Comparison of ENCODE assay signal across 12 cellular contexts in genomic region chr20:59040682-59041081, GRCh38. TPM values are rescaled to one million over a fixed set of nuclear protein-coding genes. Genes with fewer than 3 reads are reported as not detected.
DNase-seq lines count a peak whose midpoint lies in the region; ATAC-seq, FAIRE-seq and TF ChIP-seq lines count a peak whose summit lies in the region.
"Had no signal": no experiment of that assay in that cellular context is flagged by ENCODE, and none has a peak within 500 bp of the region (broad histone marks: within the 10 kb centered on the region; RNA-seq: fewer than 3 reads in every experiment).

No MANE protein-coding gene starts in this region.

- no peak overlapping the region for H3K27ac ChIP-seq in A549
- H3K27ac ChIP-seq in keratinocyte (ENCODE audit: control insufficient read depth, insufficient read depth, low read length) = no peak overlapping the region
- no peak overlapping the region for H3K27ac ChIP-seq in stomach

- H3K27ac Mint-ChIP-seq in activated CD4-positive, alpha-beta memory T cell treated with anti-CD3 and anti-CD28 coated beads for 36 hours = peak overlapping the region; percentile 5

- H3K36me3 ChIP-seq in keratinocyte (ENCODE audit: control insufficient read depth in 2 of 2, extremely low read depth in 1 of 2, insufficient read depth in 2 of 2, low read length in 2 of 2) = peaks cover 23 to 37% of the 10 kb centered on the region in 2 experiments
- H3K36me3 ChIP-seq in stomach = peaks cover 21 to 39% (median 27%) of the 10 kb centered on the region in 4 donors

- dilution Hi-C loops in keratinocyte (cut with MboI; ENCODE audit: extremely low pct_ligation_motif_present, low sequenced_read_pairs) = no loop called here

- TF ChIP-seq CTCF in A549 (IDR thresholded peaks at IDR 0.05) (no peak), GM12864 (IDR thresholded peaks at IDR 0.05; ENCODE audit: low read depth, low read length, missing control alignments) (no peak), keratinocyte (optimal IDR thresholded peaks at IDR 0.05 in 1 of 3, IDR thresholded peaks at IDR 0.05 in 1 of 3, conservative IDR thresholded peaks at IDR 0.05 in 1 of 3; ENCODE audit: extremely low read depth in 1 of 3, insufficient read depth in 2 of 3, low read length in 3 of 3) (no peak), stomach (IDR thresholded peaks at IDR 0.05) (no peak)

- CTCF ChIA-PET in A549 (lab: Yijun Ruan, JAX) = interaction anchor here (2.5 kb wide), 1 partner anchor 10 kb away, joined by 6 read pairs; no protein-coding TSS in a partner anchor
- CTCF ChIA-PET in activated CD4-positive, alpha-beta memory T cell treated with anti-CD3 and anti-CD28 coated beads for 36 hours (lab: Charles Lee) = interaction anchor here (1.0 to 2.0 kb wide), 4 partner anchors 9 to 181 kb away, joined by 3 to 4 read pairs (median 4); partner anchors contain the start of gene ATP5F1E

- TF ChIP-seq EP300 in A549 (IDR thresholded peaks at IDR 0.05) = no peak
- no peak for TF ChIP-seq EP300 in stomach (IDR thresholded peaks at IDR 0.05)

- H3K27me3 Mint-ChIP-seq in activated CD4-positive, alpha-beta memory T cell treated with anti-CD3 and anti-CD28 coated beads for 36 hours = no peaks in the 10 kb centered on the region

- no peak for TF ChIP-seq RAD21 in A549 (conservative IDR thresholded peaks at IDR 0.05 in 1 of 2, IDR thresholded peaks at IDR 0.05 in 1 of 2)

- H3K36me3 Mint-ChIP-seq in activated CD4-positive, alpha-beta memory T cell treated with anti-CD3 and anti-CD28 coated beads for 36 hours = peaks cover 43% of the 10 kb centered on the region

- H3K79me2 ChIP-seq in keratinocyte (ENCODE audit: control insufficient read depth, insufficient read depth, low read length) = peaks cover 65% of the 10 kb centered on the region

- H3K4me2 ChIP-seq in A549 = peak overlapping the region; percentile 92
- H3K4me2 ChIP-seq in keratinocyte (ENCODE audit: control insufficient read depth, extremely low read depth, insufficient read depth, low read depth, low read length) = peak overlapping the region; percentile 73

- H4K20me1 ChIP-seq in keratinocyte (ENCODE audit: control insufficient read depth, extremely low read depth, insufficient read depth, low read length) = no peaks in the 10 kb centered on the region

- H3K4me3 Mint-ChIP-seq in activated CD4-positive, alpha-beta memory T cell treated with anti-CD3 and anti-CD28 coated beads for 36 hours = peak overlapping the region; percentile 92

- H3K4me3 ChIP-seq in A549 (peak overlapping the region; percentile 86; the same call in 2 of the 3 replicates), GM12864 (ENCODE audit: low read depth, low read length) (peak overlapping the region; percentile 91), keratinocyte (ENCODE audit: control insufficient read depth in 2 of 3, extremely low read depth in 1 of 3, insufficient read depth in 2 of 3, low read depth in 1 of 3, low read length in 3 of 3) (peak overlapping the region in 1 of 3 experiments; percentile 2), stomach (peak overlapping the region in 2 of 4 donors; percentile 87 to 95)

- H3K9me3 Mint-ChIP-seq in activated CD4-positive, alpha-beta memory T cell treated with anti-CD3 and anti-CD28 coated beads for 36 hours = no peaks in the 10 kb centered on the region

- H3K9ac ChIP-seq in keratinocyte (ENCODE audit: control insufficient read depth, extremely low read depth, insufficient read depth, low read length) = no peak overlapping the region

- H3K9me3 ChIP-seq in A549 (no peaks in the 10 kb centered on the region), keratinocyte (ENCODE audit: control insufficient read depth, low read depth, low read length) (no peaks in the 10 kb centered on the region), stomach (no peaks in the 10 kb centered on the region)

- no peak overlapping the region for H2AFZ ChIP-seq in keratinocyte (ENCODE audit: control insufficient read depth, low read length)

- TF ChIP-seq POLR2A in A549 (IDR thresholded peaks at IDR 0.05; ENCODE audit: low read length) (no peak), stomach (IDR thresholded peaks at IDR 0.05) (no peak)

- 93% methylated on average over 5 of the region's 5 CpGs for WGBS in A549 (ENCODE audit: missing lambda C conversion rate)
- WGBS in stomach, 5 donors = 72 to 82% (median 77%) methylated on average over 5 of the region's 5 CpGs

- ATAC-seq in A549 = no peak
- ATAC-seq in GM19395 (IDR thresholded peaks at IDR 0.05; ENCODE audit: unreplicated experiment) = no peak

- H3K9me1 ChIP-seq in keratinocyte (ENCODE audit: control insufficient read depth, extremely low read depth, insufficient read depth, low read length) = peaks cover 4% of the 10 kb centered on the region

- DNase-seq in A549 (ENCODE audit: low read depth in 1 of 2, low spot score in 1 of 2) = no peak
- DNase-seq in GM12864 (ENCODE audit: low read depth) = no peak
- DNase-seq in activated CD4-positive, alpha-beta memory T cell treated with anti-CD3 and anti-CD28 coated beads for 36 hours = no peak
- DNase-seq in keratinocyte (ENCODE audit: low read depth, low spot score) = no peak
- DNase-seq in stomach = no peak
- DNase-seq in UCSD-AML1 (lab: John Stamatoyannopoulos, UW; ENCODE audit: unreplicated experiment) = no peak
- no peak for DNase-seq in C1 segment of cervical spinal cord (lab: John Stamatoyannopoulos, UW)
- DNase-seq: dermis blood vessel endothelial cell had no signal

- H3K4me1 Mint-ChIP-seq in activated CD4-positive, alpha-beta memory T cell treated with anti-CD3 and anti-CD28 coated beads for 36 hours (ENCODE audit: low read depth) = peaks cover 62% of the 10 kb centered on the region

- POLR2A ChIA-PET in A549 (lab: Yijun Ruan, JAX) = interaction anchor here (1.5 kb wide), 1 partner anchor 8 kb away, joined by 6 read pairs; the partner anchor contains the start of gene ATP5F1E
- POLR2A ChIA-PET in activated CD4-positive, alpha-beta memory T cell treated with anti-CD3 and anti-CD28 coated beads for 36 hours (lab: Charles Lee) = interaction anchor here (1.7 to 3.9 kb wide), 2 partner anchors 8 to 151 kb away, joined by 5 to 36 read pairs; partner anchors contain the start of gene ATP5F1E

- H3K27me3 ChIP-seq in keratinocyte (ENCODE audit: control insufficient read depth, extremely low read depth, insufficient read depth, low read length) (no peaks in the 10 kb centered on the region), stomach (no peaks in the 10 kb centered on the region)

- intact Hi-C loops in activated CD4-positive, alpha-beta memory T cell treated with anti-CD3 and anti-CD28 coated beads for 36 hours (cut with micrococcal nuclease) = no loop called here
- intact Hi-C loops in stomach (cut with DNase I; ENCODE audit: low total_unique reads) = loop anchor here (5.0 to 10.0 kb wide), 2 partner anchors 33 to 56 kb away; partner anchors contain the start of genes CTSZ and NELFCD

- FAIRE-seq in A549 (lab: Jason Lieb, UNC) (no peak), keratinocyte (lab: Jason Lieb, UNC) (no peak)
- FAIRE-seq: GM12891 had no signal

- H3K4me1 ChIP-seq in A549 (peaks cover 34% of the 10 kb centered on the region), keratinocyte (ENCODE audit: control insufficient read depth, extremely low read depth, insufficient read depth, low read length) (peaks cover 32% of the 10 kb centered on the region), stomach (peaks cover 27 to 44% (median 37%) of the 10 kb centered on the region in 4 donors)

RNA-seq across cellular contexts. Expression of gene PRELID3B, which starts 1.9 kb away (rescaled TPM):
- polyA plus RNA-seq in A549 (2011; rRNA removed) = 119 and 143 TPM in 2 replicates
- polyA plus RNA-seq in A549 (2012; cell fraction: cytosol; rRNA removed) = 33.5 and 34.3 TPM in 2 replicates
- polyA plus RNA-seq in A549 (2012; cell fraction: nucleus; rRNA removed) = 7.6 and 11.3 TPM in 2 replicates
- 84.1 to 88.8 TPM (median 85.6 TPM) in 3 replicates for polyA plus RNA-seq in A549 (2017; fragmentation: RNase III; extraction: RNeasy Plus Mini Kit Qiagen cat#74134 plus additional on column Dnase treatment)
- polyA minus RNA-seq in A549 (2011; rRNA and poly(A)+ RNA removed) = 80.2 and 123 TPM in 2 replicates
- 100 to 1,000 TPM; 148 to 151 TPM for total RNA-seq in activated CD4-positive, alpha-beta memory T cell treated with anti-CD3 and anti-CD28 coated beads for 36 hours
- polyA plus RNA-seq in keratinocyte = 70.7 to 86.9 TPM (median 75.3 TPM) in 3 replicates
- 211 TPM for polyA plus RNA-seq in keratinocyte (2011; ENCODE audit: low read depth)
- polyA plus RNA-seq in keratinocyte (2011; cell fraction: cytosol; rRNA removed) = 66.1 and 129 TPM in 2 replicates
- polyA plus RNA-seq in keratinocyte (2011; cell fraction: nucleus; rRNA removed) = 26.8 and 42.0 TPM in 2 replicates
- polyA plus RNA-seq in keratinocyte (2012; ENCODE audit: low replicate concordance) = 79.1 and 112 TPM in 2 replicates
- polyA minus RNA-seq in keratinocyte = 90.1 to 126 TPM (median 96.3 TPM) in 3 replicates
- 106 TPM for polyA minus RNA-seq in keratinocyte (2011; cell fraction: cytosol; rRNA and poly(A)+ RNA removed)
- polyA minus RNA-seq in keratinocyte (2011; cell fraction: nucleus; rRNA and poly(A)+ RNA removed) = 26.6 and 32.0 TPM in 2 replicates
- total RNA-seq in stomach = 100 to 1,000 TPM in 1 of 5 donors, 10 to 100 TPM in 4; 35.7 to 322 (median 72.7) TPM
- polyA plus RNA-seq in stomach = 10 to 100 TPM; 20.0 to 65.8 (median 31.3) TPM

RNA-seq across cellular contexts. Expression of gene ATP5F1E, which starts 8.5 kb away (rescaled TPM):
- polyA plus RNA-seq in A549 (2011; rRNA removed) (69.1 and 84.9 TPM in 2 replicates), A549 (2017; fragmentation: RNase III; extraction: RNeasy Plus Mini Kit Qiagen cat#74134 plus additional on column Dnase treatment) (100 to 127 TPM (median 108 TPM) in 3 replicates), keratinocyte (48.3 to 100 TPM (median 99.7 TPM) in 3 replicates), stomach (10 to 100 TPM; 56.4 to 78.5 (median 71.5) TPM)
- polyA plus RNA-seq in A549 (2012; cell fraction: cytosol; rRNA removed) = 33.7 and 55.3 TPM in 2 replicates
- polyA plus RNA-seq in A549 (2012; cell fraction: nucleus; rRNA removed) = 9.3 and 14.0 TPM in 2 replicates
- 8.7 and 10.6 TPM in 2 replicates for polyA minus RNA-seq in A549 (2011; rRNA and poly(A)+ RNA removed)
- 10 to 100 TPM; 82.2 to 90.4 TPM for total RNA-seq in activated CD4-positive, alpha-beta memory T cell treated with anti-CD3 and anti-CD28 coated beads for 36 hours
- polyA plus RNA-seq in keratinocyte (2011; ENCODE audit: low read depth) = 103 TPM
- 59.0 and 59.8 TPM in 2 replicates for polyA plus RNA-seq in keratinocyte (2011; cell fraction: cytosol; rRNA removed)
- polyA plus RNA-seq in keratinocyte (2011; cell fraction: nucleus; rRNA removed) = 9.8 and 16.4 TPM in 2 replicates
- 71.0 and 118 TPM in 2 replicates for polyA plus RNA-seq in keratinocyte (2012; ENCODE audit: low replicate concordance)
- polyA minus RNA-seq in keratinocyte = 5.2 to 8.3 TPM (median 6.4 TPM) in 3 replicates
- 37.8 TPM for polyA minus RNA-seq in keratinocyte (2011; cell fraction: cytosol; rRNA and poly(A)+ RNA removed)
- 3.3 and 3.9 TPM in 2 replicates for polyA minus RNA-seq in keratinocyte (2011; cell fraction: nucleus; rRNA and poly(A)+ RNA removed)
- 100 to 1,000 TPM in 1 of 5 donors, 10 to 100 TPM in 4; 20.4 to 101 (median 27.4) TPM for total RNA-seq in stomach

RNA-seq across cellular contexts. Expression of gene TUBB1, which starts 21.5 kb away (rescaled TPM):
- 0.03 TPM in 1 of 2 replicates, not detected in the other for polyA plus RNA-seq in A549 (2011; rRNA removed)
- 0.01 TPM in 1 of 2 replicates, not detected in the other for polyA plus RNA-seq in A549 (2012; cell fraction: cytosol; rRNA removed)
- 0.01 and 0.10 TPM in 2 replicates for polyA plus RNA-seq in A549 (2012; cell fraction: nucleus; rRNA removed)
- polyA plus RNA-seq in A549 (2017; fragmentation: RNase III; extraction: RNeasy Plus Mini Kit Qiagen cat#74134 plus additional on column Dnase treatment) = 0.03 TPM in 1 of 3 replicates, not detected in the others
- not detected in 2 replicates for polyA minus RNA-seq in A549 (2011; rRNA and poly(A)+ RNA removed)
- not detected for total RNA-seq in activated CD4-positive, alpha-beta memory T cell treated with anti-CD3 and anti-CD28 coated beads for 36 hours
- 0.03 TPM in 1 of 3 replicates, not detected in the others for polyA plus RNA-seq in keratinocyte
- polyA plus RNA-seq in keratinocyte (2011; ENCODE audit: low read depth) = not detected
- not detected in 2 replicates for polyA plus RNA-seq in keratinocyte (2011; cell fraction: cytosol; rRNA removed)
- polyA plus RNA-seq in keratinocyte (2011; cell fraction: nucleus; rRNA removed) = 0.04 TPM in 1 of 2 replicates, not detected in the other
- polyA plus RNA-seq in keratinocyte (2012; ENCODE audit: low replicate concordance) = 0.02 and 0.08 TPM in 2 replicates
- not detected in 3 replicates for polyA minus RNA-seq in keratinocyte
- polyA minus RNA-seq in keratinocyte (2011; cell fraction: cytosol; rRNA and poly(A)+ RNA removed) = not detected
- not detected in 2 replicates for polyA minus RNA-seq in keratinocyte (2011; cell fraction: nucleus; rRNA and poly(A)+ RNA removed)
- total RNA-seq in stomach = under 1 TPM in 1 of 5 donors, not detected in 4; 0.55 TPM
- under 1 TPM in 2 of 3 donors, not detected in 1; 0.03 to 0.12 TPM for polyA plus RNA-seq in stomach
- total RNA-seq: dermis blood vessel endothelial cell, HT1080, SK-MEL-5 had no signal

RNA-seq across cellular contexts. Expression of gene CTSZ, which starts 33.6 kb away (rescaled TPM):
- polyA plus RNA-seq in A549 (2011; rRNA removed) (115 and 128 TPM in 2 replicates), A549 (2017; fragmentation: RNase III; extraction: RNeasy Plus Mini Kit Qiagen cat#74134 plus additional on column Dnase treatment) (154 to 158 TPM (median 156 TPM) in 3 replicates), keratinocyte (102 to 171 TPM (median 138 TPM) in 3 replicates), stomach (10 to 100 TPM; 41.7 to 59.1 (median 55.5) TPM)
- 153 and 175 TPM in 2 replicates for polyA plus RNA-seq in A549 (2012; cell fraction: cytosol; rRNA removed)
- 90.9 and 95.1 TPM in 2 replicates for polyA plus RNA-seq in A549 (2012; cell fraction: nucleus; rRNA removed)
- 67.3 and 74.5 TPM in 2 replicates for polyA minus RNA-seq in A549 (2011; rRNA and poly(A)+ RNA removed)
- 10 to 100 TPM; 32.9 to 34.8 TPM for total RNA-seq in activated CD4-positive, alpha-beta memory T cell treated with anti-CD3 and anti-CD28 coated beads for 36 hours
- polyA plus RNA-seq in keratinocyte (2011; ENCODE audit: low read depth) = 63.5 TPM
- 76.8 and 119 TPM in 2 replicates for polyA plus RNA-seq in keratinocyte (2011; cell fraction: cytosol; rRNA removed)
- polyA plus RNA-seq in keratinocyte (2011; cell fraction: nucleus; rRNA removed) = 133 and 140 TPM in 2 replicates
- polyA plus RNA-seq in keratinocyte (2012; ENCODE audit: low replicate concordance) = 25.5 and 178 TPM in 2 replicates
- 74.1 to 149 TPM (median 79.1 TPM) in 3 replicates for polyA minus RNA-seq in keratinocyte
- polyA minus RNA-seq in keratinocyte (2011; cell fraction: cytosol; rRNA and poly(A)+ RNA removed) = 105 TPM
- polyA minus RNA-seq in keratinocyte (2011; cell fraction: nucleus; rRNA and poly(A)+ RNA removed) = 54.2 and 59.5 TPM in 2 replicates
- total RNA-seq in stomach = 100 to 1,000 TPM in 1 of 5 donors, 10 to 100 TPM in 4; 35.3 to 134 (median 56.9) TPM

RNA-seq across cellular contexts. Expression of gene NELFCD, which starts 59.6 kb away (rescaled TPM):
- polyA plus RNA-seq in A549 (2011; rRNA removed) = 69.6 and 74.0 TPM in 2 replicates
- 73.5 and 75.1 TPM in 2 replicates for polyA plus RNA-seq in A549 (2012; cell fraction: cytosol; rRNA removed)
- 92.1 and 107 TPM in 2 replicates for polyA plus RNA-seq in A549 (2012; cell fraction: nucleus; rRNA removed)
- 54.8 to 58.8 TPM (median 58.7 TPM) in 3 replicates for polyA plus RNA-seq in A549 (2017; fragmentation: RNase III; extraction: RNeasy Plus Mini Kit Qiagen cat#74134 plus additional on column Dnase treatment)
- polyA minus RNA-seq in A549 (2011; rRNA and poly(A)+ RNA removed) = 65.3 and 66.1 TPM in 2 replicates
- total RNA-seq in activated CD4-positive, alpha-beta memory T cell treated with anti-CD3 and anti-CD28 coated beads for 36 hours = 10 to 100 TPM; 80.5 to 92.3 TPM
- polyA plus RNA-seq in keratinocyte = 59.7 to 105 TPM (median 68.5 TPM) in 3 replicates
- 93.9 TPM for polyA plus RNA-seq in keratinocyte (2011; ENCODE audit: low read depth)
- polyA plus RNA-seq in keratinocyte (2011; cell fraction: cytosol; rRNA removed) = 83.6 and 87.1 TPM in 2 replicates
- 98.2 and 131 TPM in 2 replicates for polyA plus RNA-seq in keratinocyte (2011; cell fraction: nucleus; rRNA removed)
- polyA plus RNA-seq in keratinocyte (2012; ENCODE audit: low replicate concordance) = 48.8 and 62.0 TPM in 2 replicates
- 53.2 to 86.3 TPM (median 75.3 TPM) in 3 replicates for polyA minus RNA-seq in keratinocyte
- 29.9 TPM for polyA minus RNA-seq in keratinocyte (2011; cell fraction: cytosol; rRNA and poly(A)+ RNA removed)
- polyA minus RNA-seq in keratinocyte (2011; cell fraction: nucleus; rRNA and poly(A)+ RNA removed) = 20.0 and 32.0 TPM in 2 replicates
- 10 to 100 TPM; 20.9 to 59.5 (median 41.1) TPM for total RNA-seq in stomach
- polyA plus RNA-seq in stomach = 10 to 100 TPM; 34.7 to 47.5 (median 41.4) TPM
